26 cellular contexts compared by ENCODE assay signal in the genomic region with DNA sequence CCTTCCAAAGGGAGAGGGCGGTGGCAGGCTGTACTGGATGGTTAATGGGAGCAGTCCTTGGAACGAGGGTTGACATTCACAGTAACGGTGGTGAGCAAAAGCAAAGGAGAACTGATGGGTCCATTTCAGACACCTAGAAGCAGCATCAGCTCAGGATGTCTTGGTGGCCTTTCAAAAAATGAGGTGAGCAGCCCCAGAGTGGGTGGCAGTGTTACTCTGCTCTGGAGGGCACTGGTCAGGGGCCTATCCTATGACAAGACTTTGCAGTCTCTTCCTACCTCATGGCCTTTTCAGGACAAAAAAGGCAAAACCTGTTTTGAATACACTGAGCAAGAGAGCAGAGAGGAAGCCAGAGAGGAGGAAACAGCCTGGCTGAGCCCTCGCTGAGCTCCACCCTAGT. TPM values are rescaled to one million over a fixed set of nuclear protein-coding genes. Genes with fewer than 3 reads are reported as not detected.
"Had no signal": no experiment of that assay in that cellular context is flagged by ENCODE, and none has a peak within 500 bp of the region (broad histone marks: within the 10 kb centered on the region; RNA-seq: fewer than 3 reads in every experiment).

No MANE protein-coding gene starts in this region.

- ATAC-seq: activated naive CD4-positive, alpha-beta T cell treated with anti-CD3 and anti-CD28 coated beads, Interleukin-2, amount 50 U/mL, for 72 hours; activated naive CD8-positive, alpha-beta T cell treated with anti-CD3 and anti-CD28 coated beads, Interleukin-2, amount 50 U/mL, for 24 hours; T-helper 17 cell had no signal

- H3K9me3 Mint-ChIP-seq: activated CD4-positive, alpha-beta memory T cell treated with anti-CD3 and anti-CD28 coated beads for 36 hours; activated CD4-positive, alpha-beta T cell treated with anti-CD3 and anti-CD28 coated beads, Interleukin-2, amount 10 ng/mL, durations not matched to agents 7 days and 5 days; activated naive CD8-positive, alpha-beta T cell treated with anti-CD3 and anti-CD28 coated beads, Interleukin-2, amount 50 U/mL, for 24 hours; activated T-cell treated with anti-CD3 and anti-CD28 coated beads, Interleukin-2, amount 50 U/mL, for 24 hours; activated T-helper 1 cell treated with anti-CD3 and anti-CD28 coated beads, Interleukin-12 subunit alpha, Interleukin-12 subunit beta, Interleukin-2, Interleukin-4 antibody, amounts not matched to agents 30 ng/mL and 10 ng/mL and 1 ng/mL, durations not matched to agents 14 hours and 24 hours and 36 hours; brain had no signal

- H3K4me3 Mint-ChIP-seq: activated CD4-positive, alpha-beta memory T cell treated with anti-CD3 and anti-CD28 coated beads for 36 hours; activated CD4-positive, alpha-beta T cell treated with anti-CD3 and anti-CD28 coated beads, Interleukin-2, amount 10 ng/mL, durations not matched to agents 7 days and 5 days; activated naive CD8-positive, alpha-beta T cell treated with anti-CD3 and anti-CD28 coated beads, Interleukin-2, amount 50 U/mL, for 24 hours; activated T-cell treated with anti-CD3 and anti-CD28 coated beads, Interleukin-2, amount 50 U/mL, for 24 hours; activated T-helper 1 cell treated with anti-CD3 and anti-CD28 coated beads, Interleukin-12 subunit alpha, Interleukin-12 subunit beta, Interleukin-2, Interleukin-4 antibody, amounts not matched to agents 30 ng/mL and 10 ng/mL and 1 ng/mL, durations not matched to agents 14 hours and 24 hours and 36 hours; brain; T-helper 17 cell had no signal

- H3K27ac Mint-ChIP-seq: activated CD4-positive, alpha-beta memory T cell treated with anti-CD3 and anti-CD28 coated beads for 36 hours; activated CD4-positive, alpha-beta T cell treated with anti-CD3 and anti-CD28 coated beads, Interleukin-2, amount 10 ng/mL, durations not matched to agents 7 days and 5 days; activated naive CD4-positive, alpha-beta T cell treated with anti-CD3 and anti-CD28 coated beads, Interleukin-2, amount 50 U/mL, for 72 hours; activated naive CD8-positive, alpha-beta T cell treated with anti-CD3 and anti-CD28 coated beads, Interleukin-2, amount 50 U/mL, for 24 hours; activated T-cell treated with anti-CD3 and anti-CD28 coated beads, Interleukin-2, amount 50 U/mL, for 24 hours; activated T-helper 1 cell treated with anti-CD3 and anti-CD28 coated beads, Interleukin-12 subunit alpha, Interleukin-12 subunit beta, Interleukin-2, Interleukin-4 antibody, amounts not matched to agents 30 ng/mL and 10 ng/mL and 1 ng/mL, durations not matched to agents 14 hours and 24 hours and 36 hours; brain; T-helper 17 cell had no signal

- H3K4me3 ChIP-seq: cardiac muscle cell had no signal

- DNase-seq: activated CD4-positive, alpha-beta memory T cell treated with anti-CD3 and anti-CD28 coated beads for 36 hours; activated CD4-positive, alpha-beta T cell treated with anti-CD3 and anti-CD28 coated beads, Interleukin-2, amount 10 ng/mL, durations not matched to agents 7 days and 5 days; activated CD4-positive, CD25-positive, alpha-beta regulatory T cell; activated effector memory CD4-positive, alpha-beta T cell treated with Interleukin-2 at 50 U/mL for 16 hours; activated naive CD4-positive, alpha-beta T cell treated with Interleukin-2 at 50 U/mL for 16 hours; activated naive CD8-positive, alpha-beta T cell treated with anti-CD3 and anti-CD28 coated beads, Interleukin-2, amount 50 U/mL, for 24 hours; activated T-cell treated with anti-CD3 and anti-CD28 coated beads, Interleukin-2, amount 50 U/mL, for 24 hours; amygdala; IMR-90; Kasumi-1; KBM-7; NCI-H1048; NCI-H1417 treated with DMSO at 0.1 percent for 48 hours; NCI-H1694; NCI-H2029; NCI-H345; NCI-H510A; NCI-H526 treated with DMSO at 0.1 percent for 48 hours; NCI-H82; SIG-M5; T-helper 17 cell; T-helper 9 cell had no signal

- H3K36me3 ChIP-seq: cardiac muscle cell had no signal

- H3K4me1 Mint-ChIP-seq: activated CD4-positive, alpha-beta T cell treated with anti-CD3 and anti-CD28 coated beads, Interleukin-2, amount 10 ng/mL, durations not matched to agents 7 days and 5 days; activated naive CD8-positive, alpha-beta T cell treated with anti-CD3 and anti-CD28 coated beads, Interleukin-2, amount 50 U/mL, for 24 hours; brain; T-helper 17 cell had no signal

- H3K27me3 Mint-ChIP-seq: activated CD4-positive, alpha-beta memory T cell treated with anti-CD3 and anti-CD28 coated beads for 36 hours; activated CD4-positive, alpha-beta T cell treated with anti-CD3 and anti-CD28 coated beads, Interleukin-2, amount 10 ng/mL, durations not matched to agents 7 days and 5 days; activated naive CD8-positive, alpha-beta T cell treated with anti-CD3 and anti-CD28 coated beads, Interleukin-2, amount 50 U/mL, for 24 hours; activated T-cell treated with anti-CD3 and anti-CD28 coated beads, Interleukin-2, amount 50 U/mL, for 24 hours had no signal

- H3K27me3 ChIP-seq: cardiac muscle cell had no signal

- H3K27ac ChIP-seq: cardiac muscle cell had no signal

- H3K36me3 Mint-ChIP-seq: activated CD4-positive, alpha-beta memory T cell treated with anti-CD3 and anti-CD28 coated beads for 36 hours; activated naive CD4-positive, alpha-beta T cell treated with anti-CD3 and anti-CD28 coated beads, Interleukin-2, amount 50 U/mL, for 72 hours had no signal

RNA-seq across cellular contexts. Expression of a gene that starts 23.5 kb away (rescaled TPM):
- polyA plus RNA-seq: cardiac muscle cell had no signal

RNA-seq across cellular contexts. Expression of a gene that starts 55.6 kb away (rescaled TPM):
- total RNA-seq: activated CD4-positive, alpha-beta T cell treated with anti-CD3 and anti-CD28 coated beads, Interleukin-2, amount 10 ng/mL, durations not matched to agents 7 days and 5 days; T-helper 17 cell had no signal
